In the genomic region with DNA sequence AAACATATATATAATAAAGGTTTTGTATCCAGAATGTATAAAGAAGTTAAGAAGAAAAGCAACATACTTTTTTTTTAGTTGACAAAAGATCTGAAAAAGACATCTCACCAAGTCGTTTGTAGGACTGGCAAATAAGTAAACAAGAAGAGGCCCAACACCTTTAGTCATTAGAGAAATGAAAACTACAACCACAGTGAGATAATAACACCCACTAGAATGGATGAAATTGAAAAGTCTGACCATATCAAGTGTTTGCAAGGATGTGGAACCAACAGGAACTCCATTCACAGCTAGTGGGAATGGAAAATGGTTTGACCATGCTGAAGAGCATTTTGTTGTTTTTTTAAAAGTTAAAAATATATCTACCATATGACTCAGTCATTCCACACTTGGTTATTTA, we compare ENCODE assay signal across 2 cellular contexts. TPM values are rescaled to one million over a fixed set of nuclear protein-coding genes. Genes with fewer than 3 reads are reported as not detected.
"Had no signal": no experiment of that assay in that cellular context is flagged by ENCODE, and none has a peak within 500 bp of the region (broad histone marks: within the 10 kb centered on the region; RNA-seq: fewer than 3 reads in every experiment).

No MANE protein-coding gene starts in this region.

RNA-seq across cellular contexts. Expression of a gene that starts 54.0 kb away (rescaled TPM):
- total RNA-seq: ascending aorta, epithelial cell of proximal tubule had no signal
